Comparison of ENCODE assay signal across 1 cellular context in the genomic region with DNA sequence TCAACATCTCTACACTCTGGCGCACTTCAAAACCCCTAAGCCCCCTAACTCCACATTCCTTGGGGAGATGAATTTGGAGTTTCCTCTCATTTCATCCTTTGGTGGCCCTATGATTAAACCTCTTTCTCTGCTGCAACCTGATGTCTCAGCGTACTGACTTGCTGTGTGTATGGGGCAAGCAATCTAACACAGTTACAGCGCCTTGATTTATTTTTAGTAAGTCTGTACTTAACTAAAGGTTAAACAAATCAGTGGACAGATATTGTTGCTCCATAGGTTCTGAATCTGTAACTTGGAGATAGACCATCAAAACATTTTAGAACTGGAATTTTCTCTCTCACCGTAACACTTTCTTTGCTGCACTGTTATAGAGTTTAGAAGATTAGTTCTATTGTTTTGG.
TF ChIP-seq lines count a peak whose summit lies in the region.

No MANE protein-coding gene starts in this region.

TF ChIP-seq in H1, 55 proteins besides CTCF, POLR2A, EP300 and RAD21 (continued from another document):
- TF ChIP-seq, protein P1, sequence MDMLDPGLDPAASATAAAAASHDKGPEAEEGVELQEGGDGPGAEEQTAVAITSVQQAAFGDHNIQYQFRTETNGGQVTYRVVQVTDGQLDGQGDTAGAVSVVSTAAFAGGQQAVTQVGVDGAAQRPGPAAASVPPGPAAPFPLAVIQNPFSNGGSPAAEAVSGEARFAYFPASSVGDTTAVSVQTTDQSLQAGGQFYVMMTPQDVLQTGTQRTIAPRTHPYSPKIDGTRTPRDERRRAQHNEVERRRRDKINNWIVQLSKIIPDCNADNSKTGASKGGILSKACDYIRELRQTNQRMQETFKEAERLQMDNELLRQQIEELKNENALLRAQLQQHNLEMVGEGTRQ (IDR thresholded peaks at IDR 0.05; ENCODE audit: low read length), result no peak
- no peak for TF ChIP-seq KDM4A (IDR thresholded peaks at IDR 0.05; ENCODE audit: low read depth, low read length, severe bottlenecking)
